7 cellular contexts compared by ENCODE assay signal in the genomic region with DNA sequence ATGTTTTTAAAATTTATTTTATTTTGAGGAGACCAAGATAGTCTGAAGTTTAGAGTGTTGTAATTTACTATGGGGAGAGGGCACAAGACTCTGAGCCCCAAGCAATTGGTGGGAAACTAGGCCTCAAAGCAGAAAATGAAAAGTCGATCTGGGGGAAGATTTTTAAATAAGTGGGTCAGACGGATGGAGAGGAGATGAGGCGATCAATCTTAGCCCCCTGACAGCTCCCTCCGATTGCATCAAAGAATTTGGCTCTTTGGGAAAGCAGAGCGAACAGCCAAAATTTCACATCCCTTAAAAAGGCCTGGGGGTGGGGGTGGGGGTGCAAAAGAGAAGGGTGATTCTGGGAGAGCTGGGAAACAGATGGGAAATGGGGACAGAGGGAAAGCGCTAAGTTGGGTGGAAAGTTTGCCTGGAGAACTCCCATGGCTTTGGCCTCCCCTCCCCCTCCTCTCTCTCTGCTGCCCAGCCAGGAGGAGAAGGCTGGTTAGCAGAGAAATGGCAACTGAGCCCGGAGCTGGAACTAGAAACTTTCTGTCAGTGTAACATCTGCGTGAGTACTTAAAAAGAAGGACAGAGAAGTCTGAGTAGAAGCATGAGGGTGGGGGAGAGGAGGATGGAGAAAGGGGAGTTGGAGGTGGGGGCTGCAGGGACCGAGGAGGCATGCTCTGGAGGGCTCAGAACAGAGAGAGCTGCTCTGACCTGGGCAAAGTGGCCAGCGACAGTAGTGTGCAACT. TPM values are rescaled to one million over a fixed set of nuclear protein-coding genes. Genes with fewer than 3 reads are reported as not detected.
DNase-seq lines count a peak whose midpoint lies in the region; TF ChIP-seq lines count a peak whose summit lies in the region.
"Had no signal": no experiment of that assay in that cellular context is flagged by ENCODE, and none has a peak within 500 bp of the region (broad histone marks: within the 10 kb centered on the region; RNA-seq: fewer than 3 reads in every experiment).

No MANE protein-coding gene starts in this region.

- H3K14ac ChIP-seq in trophoblast cell (ENCODE audit: low read length), result peak overlapping the region; percentile 35

- H3K36me3 Mint-ChIP-seq in brain, result peaks cover 3% of the 10 kb centered on the region

- H3K4ac ChIP-seq in trophoblast cell (ENCODE audit: low read depth, low read length), result no peak overlapping the region

- H3K4me3 ChIP-seq in LNCaP clone FGC (ENCODE audit: low read depth, low read length) (peak overlapping the region; percentile 25), trophoblast cell (ENCODE audit: low read depth, low read length) (no peak overlapping the region)

- no peak overlapping the region for H2AFZ ChIP-seq in trophoblast cell (ENCODE audit: insufficient read depth, low read length, poor library complexity)

- H4K91ac ChIP-seq in trophoblast cell (ENCODE audit: low read depth, low read length), result peak overlapping the region; percentile 8

- peak overlapping the region; percentile 2 for H4K8ac ChIP-seq in trophoblast cell (ENCODE audit: low read depth, low read length)

- peak overlapping the region; percentile 56 for H2BK12ac ChIP-seq in trophoblast cell (ENCODE audit: low read length)

- peak overlapping the region; percentile 68 for H3K27ac ChIP-seq in trophoblast cell (ENCODE audit: low read depth, low read length)

- H4K12ac ChIP-seq in trophoblast cell (ENCODE audit: low read depth, low read length), result no peak overlapping the region

- no peak overlapping the region for H3K23ac ChIP-seq in trophoblast cell (ENCODE audit: low read length)

- peak overlapping the region; percentile 4 for H3K18ac ChIP-seq in trophoblast cell (ENCODE audit: low read length)

- H3K4me2 ChIP-seq in trophoblast cell (ENCODE audit: low read length), result peak overlapping the region; percentile 46

- DNase-seq in LNCaP clone FGC (ENCODE audit: low read depth) (no peak), trophoblast cell (no peak), NCI-H2171 treated with DMSO at 0.1 percent for 48 hours (lab: John Stamatoyannopoulos, UW) (no peak)
- DNase-seq in activated effector memory CD4-positive, alpha-beta T cell treated with Interleukin-2 at 50 U/mL for 16 hours, result no peak
- no peak for DNase-seq in activated CD8-positive, alpha-beta memory T cell treated with anti-CD3 and anti-CD28 coated beads for 24 hours
- DNase-seq: activated gamma-delta T cell had no signal

- peak overlapping the region; percentile 15 for H3K9ac ChIP-seq in trophoblast cell (ENCODE audit: low read length)

- peaks cover 0 to 8% (median 0%) of the 10 kb centered on the region in 5 experiments for H3K9me3 Mint-ChIP-seq in brain

- TF ChIP-seq CTCF in LNCaP clone FGC (IDR thresholded peaks at IDR 0.05; ENCODE audit: control insufficient read depth, extremely low read depth, insufficient read depth) (no peak), brain (conservative IDR thresholded peaks at IDR 0.05) (no peak)

- H2AK5ac ChIP-seq in trophoblast cell (ENCODE audit: low read length), result peak overlapping the region; percentile 28

- H3K27me3 ChIP-seq in trophoblast cell (ENCODE audit: insufficient read depth, low read length), result no peaks in the 10 kb centered on the region

- H3K4me3 Mint-ChIP-seq in brain, result peak overlapping the region in 4 of 5 experiments; percentile 81 to 98 (median 91)

- peak overlapping the region; percentile 30 for H2BK120ac ChIP-seq in trophoblast cell (ENCODE audit: insufficient read depth, low read length, poor library complexity)

- no CpG with 5 or more reads among the region's 10 CpGs for WGBS in trophoblast cell (ENCODE audit: extremely low coverage, insufficient coverage, insufficient read length)

- peak overlapping the region; percentile 7 for H2BK5ac ChIP-seq in trophoblast cell (ENCODE audit: low read depth, low read length, poor library complexity)

- no peaks in the 10 kb centered on the region for H3K9me3 ChIP-seq in trophoblast cell (ENCODE audit: insufficient read depth, low read depth, low read length)

- peaks cover 57% of the 10 kb centered on the region for H3K4me1 Mint-ChIP-seq in brain

- H3K27ac Mint-ChIP-seq in brain, result peak overlapping the region in 4 of 5 experiments; percentile 70 to 100 (median 98)

- peaks cover 17 to 37% of the 10 kb centered on the region in 2 experiments for H3K4me1 ChIP-seq in trophoblast cell (ENCODE audit: control insufficient read depth in 1 of 2, insufficient read depth in 2 of 2, low read length in 2 of 2)

- H3K79me2 ChIP-seq in trophoblast cell (ENCODE audit: control insufficient read depth, insufficient read depth, low read length, poor library complexity), result peaks cover 26% of the 10 kb centered on the region

- peaks cover 48% of the 10 kb centered on the region for H3K79me1 ChIP-seq in trophoblast cell (ENCODE audit: low read length)

- peaks cover 9 to 20% of the 10 kb centered on the region in 2 experiments for H3K36me3 ChIP-seq in trophoblast cell (ENCODE audit: control insufficient read depth in 1 of 2, insufficient read depth in 2 of 2, low read length in 2 of 2)

- H3K27me3 Mint-ChIP-seq in brain, result peaks cover 98% of the 10 kb centered on the region

RNA-seq across cellular contexts. Expression of a gene that starts 1.4 kb away (rescaled TPM):
- 168 TPM for polyA plus RNA-seq in brain (ENCODE audit: insufficient read depth, low read depth, low replicate concordance)
- polyA plus RNA-seq in trophoblast cell (2013), result 30.4 and 31.0 TPM in 2 replicates

RNA-seq across cellular contexts. Expression of a gene that starts 15.5 kb away (rescaled TPM):
- not detected for polyA plus RNA-seq in brain (ENCODE audit: insufficient read depth, low read depth, low replicate concordance)
- polyA plus RNA-seq in trophoblast cell (2013), result 0.04 and 0.06 TPM in 2 replicates

RNA-seq across cellular contexts. Expression of a gene that starts 31.8 kb away (rescaled TPM):
- 30.3 TPM for polyA plus RNA-seq in brain (ENCODE audit: insufficient read depth, low read depth, low replicate concordance)
- 5.5 and 6.2 TPM in 2 replicates for polyA plus RNA-seq in trophoblast cell (2013)

RNA-seq across cellular contexts. Expression of a gene that starts 43.7 kb away (rescaled TPM):
- polyA plus RNA-seq in brain (ENCODE audit: insufficient read depth, low read depth, low replicate concordance), result 41.6 TPM
- 8.1 and 10.4 TPM in 2 replicates for polyA plus RNA-seq in trophoblast cell (2013)

RNA-seq across cellular contexts. Expression of a gene that starts 47.2 kb away (rescaled TPM):
- 234 TPM for polyA plus RNA-seq in brain (ENCODE audit: insufficient read depth, low read depth, low replicate concordance)
- polyA plus RNA-seq in trophoblast cell (2013), result 3.2 and 3.5 TPM in 2 replicates
